8 cellular contexts compared by ENCODE assay signal in genomic region chr1:31745071-31745897, GRCh38. TPM values are rescaled to one million over a fixed set of nuclear protein-coding genes. Genes with fewer than 3 reads are reported as not detected.
DNase-seq lines count a peak whose midpoint lies in the region; ATAC-seq and TF ChIP-seq lines count a peak whose summit lies in the region.

No MANE protein-coding gene starts in this region.

- H3K4me3 ChIP-seq in epithelial cell of proximal tubule (ENCODE audit: low read depth, low read length) = no peak overlapping the region
- no peak overlapping the region for H3K4me3 ChIP-seq in naive thymus-derived CD4-positive, alpha-beta T cell (ENCODE audit: low read length)

- POLR2A ChIA-PET in naive thymus-derived CD4-positive, alpha-beta T cell (lab: Charles Lee) = no interaction called here

- H3K9me3 Mint-ChIP-seq in naive thymus-derived CD4-positive, alpha-beta T cell = peaks cover 0 to 1% (median 0%) of the 10 kb centered on the region in 11 donors
- H3K9me3 Mint-ChIP-seq in type B pancreatic cell = no peaks in the 10 kb centered on the region

- ATAC-seq in naive thymus-derived CD4-positive, alpha-beta T cell = peak; percentile 71

- H3K27ac ChIP-seq in naive thymus-derived CD4-positive, alpha-beta T cell (ENCODE audit: low read depth, low read length) = no peak overlapping the region

- no peak for DNase-seq in AG09319 (ENCODE audit: extremely low read depth, low read depth)
- peak; percentile 89 for DNase-seq in GM13977 (ENCODE audit: low spot score)
- peak; percentile 35 for DNase-seq in NCI-H748 (lab: John Stamatoyannopoulos, UW; ENCODE audit: unreplicated experiment)
- peak; percentile 77 for DNase-seq in activated CD8-positive, alpha-beta memory T cell treated with anti-CD3 and anti-CD28 coated beads, Interleukin-2, amount 50 U/mL, for 48 hours
- DNase-seq in epithelial cell of proximal tubule (ENCODE audit: low read depth) = no peak
- peak in 2 of 9 donors; percentile 30 to 65 for DNase-seq in naive thymus-derived CD4-positive, alpha-beta T cell
- DNase-seq in type B pancreatic cell (ENCODE audit: extremely low spot score, unreplicated experiment) = no peak
- no peak for DNase-seq in NCI-H524 treated with DMSO at 0.1 percent for 48 hours (lab: John Stamatoyannopoulos, UW)

- CTCF ChIA-PET in naive thymus-derived CD4-positive, alpha-beta T cell (lab: Charles Lee) = interaction anchor here (0.6 kb wide), 1 partner anchor 85 kb away, joined by 3 read pairs; no protein-coding TSS in a partner anchor

- H3K4me1 ChIP-seq in naive thymus-derived CD4-positive, alpha-beta T cell (ENCODE audit: control insufficient read depth in 2 of 2, insufficient read depth in 2 of 2, low read length in 2 of 2) = peaks cover 0 to 18% of the 10 kb centered on the region in 2 donors

- no peaks in the 10 kb centered on the region for H3K36me3 Mint-ChIP-seq in naive thymus-derived CD4-positive, alpha-beta T cell
- H3K36me3 Mint-ChIP-seq in type B pancreatic cell = no peaks in the 10 kb centered on the region

- H3K4me3 Mint-ChIP-seq in naive thymus-derived CD4-positive, alpha-beta T cell = no peak overlapping the region
- no peak overlapping the region for H3K4me3 Mint-ChIP-seq in type B pancreatic cell

- no peaks in the 10 kb centered on the region for H3K27me3 ChIP-seq in naive thymus-derived CD4-positive, alpha-beta T cell (ENCODE audit: control insufficient read depth in 2 of 2, insufficient read depth in 2 of 2, low read length in 2 of 2)

- no peaks in the 10 kb centered on the region for H3K36me3 ChIP-seq in naive thymus-derived CD4-positive, alpha-beta T cell (ENCODE audit: control insufficient read depth in 2 of 3, insufficient read depth in 3 of 3, low read length in 3 of 3)

- H3K27ac Mint-ChIP-seq in naive thymus-derived CD4-positive, alpha-beta T cell = no peak overlapping the region
- H3K27ac Mint-ChIP-seq in type B pancreatic cell = no peak overlapping the region

- peaks cover 0 to 15% (median 6%) of the 10 kb centered on the region in 5 donors for H3K27me3 Mint-ChIP-seq in naive thymus-derived CD4-positive, alpha-beta T cell
- peaks cover 18% of the 10 kb centered on the region for H3K27me3 Mint-ChIP-seq in type B pancreatic cell

- intact Hi-C loops in naive thymus-derived CD4-positive, alpha-beta T cell (cut with micrococcal nuclease) = loop anchor here in 1 of 2 donors (1.0 kb wide), 1 partner anchor 81 kb away; no protein-coding TSS in a partner anchor

- TF ChIP-seq CTCF in AG09319 (IDR thresholded peaks at IDR 0.05; ENCODE audit: low read depth, low read length) (peak; percentile 88), GM13977 (IDR thresholded peaks at IDR 0.05; ENCODE audit: extremely low read depth, insufficient read depth, missing control alignments) (peak; percentile 87), epithelial cell of proximal tubule (conservative IDR thresholded peaks at IDR 0.05; ENCODE audit: low read depth, low read length) (peak; percentile 89), type B pancreatic cell (conservative IDR thresholded peaks at IDR 0.05) (peak; percentile 78)

- in situ Hi-C loops in GM13977 (cut with MboI; ENCODE audit: low pct_unique_long_range_greater_than_20kb, low sequenced_read_pairs, unreplicated experiment) = no loop called here

- peaks cover 0 to 20% (median 8%) of the 10 kb centered on the region in 7 donors for H3K4me1 Mint-ChIP-seq in naive thymus-derived CD4-positive, alpha-beta T cell
- H3K4me1 Mint-ChIP-seq in type B pancreatic cell (ENCODE audit: unreplicated experiment) = peaks cover 30% of the 10 kb centered on the region

- no peaks in the 10 kb centered on the region for H3K9me3 ChIP-seq in naive thymus-derived CD4-positive, alpha-beta T cell (ENCODE audit: control insufficient read depth in 2 of 3, low read length in 3 of 3)

RNA-seq across cellular contexts. Expression of gene ADGRB2, which starts 18.9 kb away (rescaled TPM):
- total RNA-seq in epithelial cell of proximal tubule = 0.65 and 1.2 TPM in 2 replicates
- 1 to 10 TPM in 1 of 5 experiments, under 1 TPM in 4; 0.11 to 4.3 (median 0.43) TPM for total RNA-seq in naive thymus-derived CD4-positive, alpha-beta T cell
- polyA plus RNA-seq in naive thymus-derived CD4-positive, alpha-beta T cell = not detected
- total RNA-seq in type B pancreatic cell (ENCODE audit: low replicate concordance) = 3.2 and 14.2 TPM in 2 replicates

RNA-seq across cellular contexts. Expression of gene COL16A1, which starts 41.5 kb away (rescaled TPM):
- total RNA-seq in epithelial cell of proximal tubule (5.2 and 5.3 TPM in 2 replicates), type B pancreatic cell (ENCODE audit: low replicate concordance) (4.6 and 53.5 TPM in 2 replicates)
- total RNA-seq in naive thymus-derived CD4-positive, alpha-beta T cell = under 1 TPM in 1 of 5 experiments, not detected in 4; 0.37 TPM
- under 1 TPM in 1 of 2 donors, not detected in 1; 0.31 TPM for polyA plus RNA-seq in naive thymus-derived CD4-positive, alpha-beta T cell

Comparison
In these comparisons a context has a peak if more than half of its experiments do, and no peak if none do; other contexts are left out.
1. DNase-seq: peak in GM13977 (single experiment), NCI-H748 (single experiment) and activated CD8-positive, alpha-beta memory T cell treated with anti-CD3 and anti-CD28 coated beads, Interleukin-2, amount 50 U/mL, for 48 hours (single experiment); none in AG09319 (single experiment), epithelial cell of proximal tubule (single experiment), type B pancreatic cell (single experiment) and NCI-H524 treated with DMSO at 0.1 percent for 48 hours (single experiment).
2. Peak in every context shown above with its lines, with median percentiles within 50 percentile points of each other: CTCF ChIP-seq.